Comparison of ENCODE assay signal across 32 cellular contexts in genomic region chr17:74151551-74152315, GRCh38.
"Had no signal": no experiment of that assay in that cellular context is flagged by ENCODE, and none has a peak within 500 bp of the region (broad histone marks: within the 10 kb centered on the region; RNA-seq: fewer than 3 reads in every experiment).

No MANE protein-coding gene starts in this region.

- H3K27ac Mint-ChIP-seq: activated CD4-positive, alpha-beta memory T cell treated with anti-CD3 and anti-CD28 coated beads, Interleukin-2, amount 10 ng/mL, durations not matched to agents 7 days and 5 days; activated CD4-positive, alpha-beta T cell treated with anti-CD3 and anti-CD28 coated beads, Interleukin-2, amount 10 ng/mL, durations not matched to agents 24 days and 14 days; activated naive CD4-positive, alpha-beta T cell treated with anti-CD3 and anti-CD28 coated beads for 36 hours; activated naive CD8-positive, alpha-beta T cell treated with anti-CD3 and anti-CD28 coated beads for 36 hours; activated T-helper 1 cell treated with anti-CD3 and anti-CD28 coated beads, Interleukin-12 subunit alpha, Interleukin-12 subunit beta, Interleukin-2, Interleukin-4 antibody, amounts not matched to agents 30 ng/mL and 10 ng/mL and 1 ng/mL, durations not matched to agents 14 hours and 24 hours and 36 hours; stimulated activated naive CD8-positive, alpha-beta T cell treated with anti-CD3 and anti-CD28 coated beads, Interleukin-15, Interleukin-2, amounts not matched to agents 100 ng/mL and 50 ng/mL, for 24 hours; T-helper 1 cell treated with Interleukin-12 subunit alpha and Interleukin-12 subunit beta and Interleukin-4 antibody, amounts not matched to agents 30 μg/mL and 1 μg/mL, for 36 hours; type B pancreatic cell had no signal

- H3K4me1 Mint-ChIP-seq: activated CD4-positive, alpha-beta memory T cell treated with anti-CD3 and anti-CD28 coated beads, Interleukin-2, amount 10 ng/mL, durations not matched to agents 7 days and 5 days; activated CD4-positive, alpha-beta T cell treated with anti-CD3 and anti-CD28 coated beads, Interleukin-2, amount 10 ng/mL, durations not matched to agents 24 days and 14 days; activated naive CD8-positive, alpha-beta T cell treated with anti-CD3 and anti-CD28 coated beads for 36 hours had no signal

- H3K27ac ChIP-seq: adrenal gland, body of pancreas, cardiac muscle cell, esophagus squamous epithelium, left ventricle myocardium inferior, pancreas, prostate gland, skin epidermis, uterus, VCaP had no signal

- H3K9me3 Mint-ChIP-seq: activated CD4-positive, alpha-beta memory T cell treated with anti-CD3 and anti-CD28 coated beads, Interleukin-2, amount 10 ng/mL, durations not matched to agents 7 days and 5 days; activated CD4-positive, alpha-beta T cell treated with anti-CD3 and anti-CD28 coated beads, Interleukin-2, amount 10 ng/mL, durations not matched to agents 24 days and 14 days; activated naive CD4-positive, alpha-beta T cell treated with anti-CD3 and anti-CD28 coated beads for 36 hours; activated naive CD8-positive, alpha-beta T cell treated with anti-CD3 and anti-CD28 coated beads for 36 hours; nephron progenitor cell; stimulated activated naive CD8-positive, alpha-beta T cell treated with anti-CD3 and anti-CD28 coated beads, Interleukin-15, Interleukin-2, amounts not matched to agents 100 ng/mL and 50 ng/mL, for 24 hours; T-helper 1 cell treated with Interleukin-12 subunit alpha and Interleukin-12 subunit beta and Interleukin-4 antibody, amounts not matched to agents 30 μg/mL and 1 μg/mL, for 36 hours; type B pancreatic cell had no signal

- H3K9me3 ChIP-seq: adrenal gland, body of pancreas, esophagus squamous epithelium, left ventricle myocardium inferior, mucosa of descending colon, pancreas, prostate gland, uterus had no signal

- H3K4me1 ChIP-seq: adrenal gland, left ventricle myocardium inferior, pancreas, prostate gland, uterus had no signal

- DNase-seq: activated CD4-positive, alpha-beta memory T cell treated with anti-CD3 and anti-CD28 coated beads, Interleukin-2, amount 10 ng/mL, durations not matched to agents 7 days and 5 days; activated CD4-positive, alpha-beta T cell treated with anti-CD3 and anti-CD28 coated beads, Interleukin-2, amount 10 ng/mL, durations not matched to agents 24 days and 14 days; activated effector memory CD4-positive, alpha-beta T cell treated with anti-CD3 and anti-CD28 coated beads, Interleukin-2, amount 50 U/mL, for 16 hours; activated naive CD4-positive, alpha-beta T cell treated with anti-CD3 and anti-CD28 coated beads for 36 hours; activated naive CD8-positive, alpha-beta T cell treated with anti-CD3 and anti-CD28 coated beads for 36 hours; aorta; body of pancreas; cortex of kidney; esophagus squamous epithelium; foreskin melanocyte; left ventricle myocardium inferior; mesendoderm; mucosa of descending colon; nephron progenitor cell; pancreas; retina; stimulated activated CD4-positive, alpha-beta T cell treated with anti-CD3 and anti-CD28 coated beads, Interleukin-12 subunit alpha, Interleukin-12 subunit beta, amount 100 ng/mL, for 4 hours; stimulated activated CD4-positive, alpha-beta T cell treated with anti-CD3 and anti-CD28 coated beads, Interleukin-4, amount 100 ng/mL, for 1 hour; SW 1271; T-helper 9 cell; uterus had no signal

- H3K36me3 ChIP-seq: adrenal gland, cardiac muscle cell, esophagus squamous epithelium, left ventricle myocardium inferior, pancreas, prostate gland, uterus had no signal

- H3K4me3 Mint-ChIP-seq: activated CD4-positive, alpha-beta memory T cell treated with anti-CD3 and anti-CD28 coated beads, Interleukin-2, amount 10 ng/mL, durations not matched to agents 7 days and 5 days; activated CD4-positive, alpha-beta T cell treated with anti-CD3 and anti-CD28 coated beads, Interleukin-2, amount 10 ng/mL, durations not matched to agents 24 days and 14 days; activated naive CD4-positive, alpha-beta T cell treated with anti-CD3 and anti-CD28 coated beads for 36 hours; activated naive CD8-positive, alpha-beta T cell treated with anti-CD3 and anti-CD28 coated beads for 36 hours; activated T-helper 1 cell treated with anti-CD3 and anti-CD28 coated beads, Interleukin-12 subunit alpha, Interleukin-12 subunit beta, Interleukin-2, Interleukin-4 antibody, amounts not matched to agents 30 ng/mL and 10 ng/mL and 1 ng/mL, durations not matched to agents 14 hours and 24 hours and 36 hours; nephron progenitor cell; stimulated activated naive CD8-positive, alpha-beta T cell treated with anti-CD3 and anti-CD28 coated beads, Interleukin-15, Interleukin-2, amounts not matched to agents 100 ng/mL and 50 ng/mL, for 24 hours; T-helper 1 cell treated with Interleukin-12 subunit alpha and Interleukin-12 subunit beta and Interleukin-4 antibody, amounts not matched to agents 30 μg/mL and 1 μg/mL, for 36 hours; type B pancreatic cell had no signal

- H3K36me3 Mint-ChIP-seq: activated naive CD8-positive, alpha-beta T cell treated with anti-CD3 and anti-CD28 coated beads for 36 hours; type B pancreatic cell had no signal

- H3K27me3 ChIP-seq: adrenal gland, body of pancreas, cardiac muscle cell, pancreas, uterus had no signal

- H3K4me3 ChIP-seq: adrenal gland, body of pancreas, cardiac muscle cell, esophagus squamous epithelium, left ventricle myocardium inferior, lung, mucosa of descending colon, pancreas, prostate gland, skin epidermis, uterus had no signal

- ATAC-seq: body of pancreas, mucosa of descending colon, pancreas, sciatic nerve had no signal
